13 cellular contexts compared by ENCODE assay signal in the genomic region with DNA sequence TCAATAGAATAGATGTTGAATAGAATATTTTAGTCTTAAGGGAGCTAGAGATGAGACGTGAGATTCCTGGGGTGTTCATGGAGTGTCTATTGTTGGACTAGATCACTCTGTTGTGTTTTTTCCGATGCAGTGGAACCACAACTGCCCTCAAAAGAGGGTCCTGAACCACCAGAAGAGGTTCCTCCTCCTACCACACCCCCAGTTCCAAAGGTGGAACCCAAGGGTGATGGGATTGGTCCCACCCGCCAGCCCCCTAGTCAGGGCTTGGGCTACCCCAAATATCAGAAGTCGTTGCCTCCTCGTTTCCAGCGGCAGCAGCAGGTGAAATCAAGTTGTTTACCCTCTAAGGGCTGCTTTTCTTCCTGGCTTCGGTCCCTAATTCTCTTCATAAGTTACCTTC. TPM values are rescaled to one million over a fixed set of nuclear protein-coding genes. Genes with fewer than 3 reads are reported as not detected.
DNase-seq lines count a peak whose midpoint lies in the region; ATAC-seq and TF ChIP-seq lines count a peak whose summit lies in the region.
"Had no signal": no experiment of that assay in that cellular context is flagged by ENCODE, and none has a peak within 500 bp of the region (broad histone marks: within the 10 kb centered on the region; RNA-seq: fewer than 3 reads in every experiment).

No MANE protein-coding gene starts in this region.

- H3K4me1 Mint-ChIP-seq in activated naive CD8-positive, alpha-beta T cell treated with anti-CD3 and anti-CD28 coated beads, Interleukin-2, amount 50 U/mL, for 24 hours, result peaks cover 3% of the 10 kb centered on the region
- H3K4me1 Mint-ChIP-seq in activated naive CD8-positive, alpha-beta T cell treated with anti-CD3 and anti-CD28 coated beads for 36 hours, result peaks cover 6% of the 10 kb centered on the region
- H3K4me1 Mint-ChIP-seq in chondrocyte (ENCODE audit: low read depth), result no peaks in the 10 kb centered on the region

- H3K27me3 Mint-ChIP-seq in activated naive CD8-positive, alpha-beta T cell treated with anti-CD3 and anti-CD28 coated beads, Interleukin-2, amount 50 U/mL, for 24 hours, result no peaks in the 10 kb centered on the region
- no peaks in the 10 kb centered on the region for H3K27me3 Mint-ChIP-seq in activated naive CD8-positive, alpha-beta T cell treated with anti-CD3 and anti-CD28 coated beads for 36 hours
- H3K27me3 Mint-ChIP-seq in chondrocyte (ENCODE audit: low read depth), result no peaks in the 10 kb centered on the region
- H3K27me3 Mint-ChIP-seq: CD4-positive, CD25-positive, alpha-beta regulatory T cell had no signal

- H3K9me3 Mint-ChIP-seq in activated naive CD8-positive, alpha-beta T cell treated with anti-CD3 and anti-CD28 coated beads, Interleukin-2, amount 50 U/mL, for 24 hours, result no peaks in the 10 kb centered on the region
- H3K9me3 Mint-ChIP-seq in activated naive CD8-positive, alpha-beta T cell treated with anti-CD3 and anti-CD28 coated beads for 36 hours, result no peaks in the 10 kb centered on the region
- H3K9me3 Mint-ChIP-seq in chondrocyte (ENCODE audit: low read depth), result no peaks in the 10 kb centered on the region

- no peak for ATAC-seq in activated naive CD8-positive, alpha-beta T cell treated with anti-CD3 and anti-CD28 coated beads, Interleukin-2, amount 50 U/mL, for 24 hours
- no peak for ATAC-seq in GM18502 (IDR thresholded peaks at IDR 0.05; ENCODE audit: poor library complexity, unreplicated experiment)

- no peak for DNase-seq in activated naive CD8-positive, alpha-beta T cell treated with anti-CD3 and anti-CD28 coated beads, Interleukin-2, amount 50 U/mL, for 24 hours
- no peak for DNase-seq in activated naive CD8-positive, alpha-beta T cell treated with anti-CD3 and anti-CD28 coated beads for 36 hours
- no peak for DNase-seq in chondrocyte (ENCODE audit: low spot score)
- DNase-seq in NCI-H1436 treated with DMSO at 0.1 percent for 48 hours (lab: John Stamatoyannopoulos, UW), result no peak
- no peak for DNase-seq in NCI-H2171 (lab: John Stamatoyannopoulos, UW)
- DNase-seq: ACHN; CD4-positive, CD25-positive, alpha-beta regulatory T cell; DMS53; GF-D8; GM23248 had no signal

- no peak for TF ChIP-seq CTCF in chondrocyte (IDR thresholded peaks at IDR 0.05)

- no peak overlapping the region for H3K4me3 Mint-ChIP-seq in activated naive CD8-positive, alpha-beta T cell treated with anti-CD3 and anti-CD28 coated beads, Interleukin-2, amount 50 U/mL, for 24 hours
- no peak overlapping the region for H3K4me3 Mint-ChIP-seq in activated naive CD8-positive, alpha-beta T cell treated with anti-CD3 and anti-CD28 coated beads for 36 hours
- H3K4me3 Mint-ChIP-seq in chondrocyte (ENCODE audit: unreplicated experiment), result no peak overlapping the region
- H3K4me3 Mint-ChIP-seq: CD4-positive, CD25-positive, alpha-beta regulatory T cell had no signal

- H3K36me3 Mint-ChIP-seq in activated naive CD8-positive, alpha-beta T cell treated with anti-CD3 and anti-CD28 coated beads, Interleukin-2, amount 50 U/mL, for 24 hours (ENCODE audit: low read depth), result peaks cover 68% of the 10 kb centered on the region
- peaks cover 55% of the 10 kb centered on the region for H3K36me3 Mint-ChIP-seq in activated naive CD8-positive, alpha-beta T cell treated with anti-CD3 and anti-CD28 coated beads for 36 hours
- H3K36me3 Mint-ChIP-seq in chondrocyte (ENCODE audit: low read depth), result peaks cover 57% of the 10 kb centered on the region

- H3K27ac Mint-ChIP-seq in activated naive CD8-positive, alpha-beta T cell treated with anti-CD3 and anti-CD28 coated beads, Interleukin-2, amount 50 U/mL, for 24 hours, result peak overlapping the region; percentile 59
- no peak overlapping the region for H3K27ac Mint-ChIP-seq in activated naive CD8-positive, alpha-beta T cell treated with anti-CD3 and anti-CD28 coated beads for 36 hours
- H3K27ac Mint-ChIP-seq in chondrocyte (ENCODE audit: unreplicated experiment), result peak overlapping the region; percentile 83

TF ChIP-seq in PFSK-1, 5 proteins besides CTCF, POLR2A, EP300 and RAD21:
- TF ChIP-seq, protein P1, sequence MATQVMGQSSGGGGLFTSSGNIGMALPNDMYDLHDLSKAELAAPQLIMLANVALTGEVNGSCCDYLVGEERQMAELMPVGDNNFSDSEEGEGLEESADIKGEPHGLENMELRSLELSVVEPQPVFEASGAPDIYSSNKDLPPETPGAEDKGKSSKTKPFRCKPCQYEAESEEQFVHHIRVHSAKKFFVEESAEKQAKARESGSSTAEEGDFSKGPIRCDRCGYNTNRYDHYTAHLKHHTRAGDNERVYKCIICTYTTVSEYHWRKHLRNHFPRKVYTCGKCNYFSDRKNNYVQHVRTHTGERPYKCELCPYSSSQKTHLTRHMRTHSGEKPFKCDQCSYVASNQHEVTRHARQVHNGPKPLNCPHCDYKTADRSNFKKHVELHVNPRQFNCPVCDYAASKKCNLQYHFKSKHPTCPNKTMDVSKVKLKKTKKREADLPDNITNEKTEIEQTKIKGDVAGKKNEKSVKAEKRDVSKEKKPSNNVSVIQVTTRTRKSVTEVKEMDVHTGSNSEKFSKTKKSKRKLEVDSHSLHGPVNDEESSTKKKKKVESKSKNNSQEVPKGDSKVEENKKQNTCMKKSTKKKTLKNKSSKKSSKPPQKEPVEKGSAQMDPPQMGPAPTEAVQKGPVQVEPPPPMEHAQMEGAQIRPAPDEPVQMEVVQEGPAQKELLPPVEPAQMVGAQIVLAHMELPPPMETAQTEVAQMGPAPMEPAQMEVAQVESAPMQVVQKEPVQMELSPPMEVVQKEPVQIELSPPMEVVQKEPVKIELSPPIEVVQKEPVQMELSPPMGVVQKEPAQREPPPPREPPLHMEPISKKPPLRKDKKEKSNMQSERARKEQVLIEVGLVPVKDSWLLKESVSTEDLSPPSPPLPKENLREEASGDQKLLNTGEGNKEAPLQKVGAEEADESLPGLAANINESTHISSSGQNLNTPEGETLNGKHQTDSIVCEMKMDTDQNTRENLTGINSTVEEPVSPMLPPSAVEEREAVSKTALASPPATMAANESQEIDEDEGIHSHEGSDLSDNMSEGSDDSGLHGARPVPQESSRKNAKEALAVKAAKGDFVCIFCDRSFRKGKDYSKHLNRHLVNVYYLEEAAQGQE (IDR thresholded peaks at IDR 0.05; ENCODE audit: insufficient read depth in 1 of 2, low read depth in 2 of 2, low read length in 2 of 2), result no peak
- TF ChIP-seq FOXP2 (optimal IDR thresholded peaks at IDR 0.05; ENCODE audit: borderline replicate concordance, extremely low read depth, extremely low read length, insufficient read depth), result no peak
- TF ChIP-seq POLR2AphosphoS5 (IDR thresholded peaks at IDR 0.05; ENCODE audit: low read depth, low read length), result peak; percentile 35; the same call in 1 of the 2 replicates

RNA-seq across cellular contexts. Expression of a gene that starts 8.5 kb away (rescaled TPM):
- total RNA-seq in activated naive CD8-positive, alpha-beta T cell treated with anti-CD3 and anti-CD28 coated beads for 36 hours, result 100 to 1,000 TPM; 244 to 252 TPM
- polyA plus RNA-seq in PFSK-1 (2012; ENCODE audit: insufficient read length, low read depth), result 271 TPM
- 156 to 185 TPM (median 157 TPM) in 3 replicates for total RNA-seq in chondrocyte

RNA-seq across cellular contexts. Expression of a gene that starts 14.0 kb away (rescaled TPM):
- 100 to 1,000 TPM; 150 to 157 TPM for total RNA-seq in activated naive CD8-positive, alpha-beta T cell treated with anti-CD3 and anti-CD28 coated beads for 36 hours
- not detected for polyA plus RNA-seq in PFSK-1 (2012; ENCODE audit: insufficient read length, low read depth)
- total RNA-seq in chondrocyte, result not detected in 3 replicates
- total RNA-seq: A172, GM23248 had no signal
- polyA plus RNA-seq: GM23248 had no signal

RNA-seq across cellular contexts. Expression of a gene that starts 23.4 kb away (rescaled TPM):
- 100 to 1,000 TPM; 244 to 246 TPM for total RNA-seq in activated naive CD8-positive, alpha-beta T cell treated with anti-CD3 and anti-CD28 coated beads for 36 hours
- 777 TPM for polyA plus RNA-seq in PFSK-1 (2012; ENCODE audit: insufficient read length, low read depth)
- 253 to 308 TPM (median 262 TPM) in 3 replicates for total RNA-seq in chondrocyte

RNA-seq across cellular contexts. Expression of a gene that starts 26.7 kb away (rescaled TPM):
- 1 to 10 TPM; 5.1 to 5.7 TPM for total RNA-seq in activated naive CD8-positive, alpha-beta T cell treated with anti-CD3 and anti-CD28 coated beads for 36 hours
- 0.67 TPM for polyA plus RNA-seq in PFSK-1 (2012; ENCODE audit: insufficient read length, low read depth)
- 0.85 to 1.2 TPM in 2 of 3 replicates, not detected in the other for total RNA-seq in chondrocyte

RNA-seq across cellular contexts. Expression of a gene that starts 31.6 kb away (rescaled TPM):
- 10 to 100 TPM; 10.8 to 11.1 TPM for total RNA-seq in activated naive CD8-positive, alpha-beta T cell treated with anti-CD3 and anti-CD28 coated beads for 36 hours
- 14.8 TPM for polyA plus RNA-seq in PFSK-1 (2012; ENCODE audit: insufficient read length, low read depth)
- 19.1 to 20.3 TPM (median 20.2 TPM) in 3 replicates for total RNA-seq in chondrocyte

Comparison
In these comparisons a context has a peak if more than half of its experiments do, and no peak if none do; other contexts are left out.
1. RNA of a gene that starts 14.0 kb away (total RNA-seq): 150 to 157 TPM in activated naive CD8-positive, alpha-beta T cell treated with anti-CD3 and anti-CD28 coated beads for 36 hours; not detected in chondrocyte; every median in the first group is over 100 times any median in the second.